Comparison of ENCODE assay signal across 9 cellular contexts in genomic region chr9:76634356-76635054, GRCh38.
DNase-seq lines count a peak whose midpoint lies in the region; ATAC-seq and TF ChIP-seq lines count a peak whose summit lies in the region.
"Had no signal": no experiment of that assay in that cellular context is flagged by ENCODE, and none has a peak within 500 bp of the region (broad histone marks: within the 10 kb centered on the region; RNA-seq: fewer than 3 reads in every experiment).

No MANE protein-coding gene starts in this region.

- TF ChIP-seq CTCF in foreskin keratinocyte (conservative IDR thresholded peaks at IDR 0.05), result no peak

- H3K4me1 ChIP-seq in foreskin keratinocyte, result no peaks in the 10 kb centered on the region

- no peaks in the 10 kb centered on the region for H3K27me3 ChIP-seq in foreskin keratinocyte

- in situ Hi-C loops in Caki2 (cut with HindIII; ENCODE audit: low pct_unique_long_range_greater_than_20kb, low sequenced_read_pairs), result no loop called here

- DNase-seq in Caki2 (ENCODE audit: low read depth) (peak; percentile 56), RPMI7951 (ENCODE audit: low read depth) (peak; percentile 8), foreskin keratinocyte (peak; percentile 28 to 57), NCI-H128 (lab: John Stamatoyannopoulos, UW; ENCODE audit: unreplicated experiment) (no peak)
- DNase-seq in stimulated activated CD4-positive, alpha-beta T cell treated with anti-CD3 and anti-CD28 coated beads, Interleukin-2, amount 100 ng/mL, for 24 hours, result no peak
- DNase-seq: NCI-H524 had no signal

- no peak overlapping the region for H3K27ac ChIP-seq in foreskin keratinocyte

- ATAC-seq in HG02623 (IDR thresholded peaks at IDR 0.05; ENCODE audit: unreplicated experiment), result peak; percentile 66
- ATAC-seq in foreskin keratinocyte, result no peak
- no peak for ATAC-seq in GM18511 (IDR thresholded peaks at IDR 0.05; ENCODE audit: unreplicated experiment)
- ATAC-seq in HG02840 (IDR thresholded peaks at IDR 0.05; ENCODE audit: low FRiP score, unreplicated experiment), result no peak

Comparison
In these comparisons a context has a peak if more than half of its experiments do, and no peak if none do; other contexts are left out.
1. DNase-seq: peak in Caki2 (single experiment), RPMI7951 (single experiment) and foreskin keratinocyte (2 of 2); none in NCI-H128 (single experiment) and stimulated activated CD4-positive, alpha-beta T cell treated with anti-CD3 and anti-CD28 coated beads, Interleukin-2, amount 100 ng/mL, for 24 hours (0 of 2).